ENCODE assay signal across 16 cellular contexts in genomic region chr13:32430018-32430747, GRCh38. TPM values are rescaled to one million over a fixed set of nuclear protein-coding genes. Genes with fewer than 3 reads are reported as not detected.
A peak's percentile ranks its signal among the peaks of the same experiment; 100 is the strongest.
DNase-seq lines count a peak whose midpoint lies in the region; ATAC-seq, FAIRE-seq and TF ChIP-seq lines count a peak whose summit lies in the region.
"Had no signal": no experiment of that assay in that cellular context is flagged by ENCODE, and none has a peak within 500 bp of the region (broad histone marks: within the 10 kb centered on the region; RNA-seq: fewer than 3 reads in every experiment).

No MANE protein-coding gene starts in this region.

- POLR2A ChIA-PET in activated CD4-positive, alpha-beta memory T cell treated with anti-CD3 and anti-CD28 coated beads for 36 hours (lab: Charles Lee) = interaction anchor here (0.5 kb wide), 1 partner anchor 80 kb away, joined by 3 read pairs; no protein-coding TSS in a partner anchor
- POLR2A ChIA-PET in activated CD4-positive, alpha-beta memory T cell treated with anti-CD3 and anti-CD28 coated beads, Interleukin-2, amount 10 ng/mL, durations not matched to agents 7 days and 5 days (lab: Charles Lee) = interaction anchor here (1.7 kb wide), 1 partner anchor 13 kb away, joined by 3 read pairs; no protein-coding TSS in a partner anchor
- POLR2A ChIA-PET in OCI-LY7 (lab: Charles Lee) = interaction anchor here (1.0 kb wide), 1 partner anchor 1731 kb away, joined by 4 read pairs; no protein-coding TSS in a partner anchor

- H3K27me3 Mint-ChIP-seq in activated CD4-positive, alpha-beta memory T cell treated with anti-CD3 and anti-CD28 coated beads for 36 hours = no peaks in the 10 kb centered on the region
- no peaks in the 10 kb centered on the region for H3K27me3 Mint-ChIP-seq in activated CD4-positive, alpha-beta memory T cell treated with anti-CD3 and anti-CD28 coated beads, Interleukin-2, amount 10 ng/mL, durations not matched to agents 7 days and 5 days
- H3K27me3 Mint-ChIP-seq in stimulated activated memory B cell treated with anti-CD40 and anti-IgM and Interleukin-4, amounts not matched to agents 10 μg/mL and 1 μg/mL and 100 μg/mL, for 72 hours = no peaks in the 10 kb centered on the region

- peaks cover 23% of the 10 kb centered on the region for H3K4me1 Mint-ChIP-seq in activated CD4-positive, alpha-beta memory T cell treated with anti-CD3 and anti-CD28 coated beads for 36 hours (ENCODE audit: low read depth)
- H3K4me1 Mint-ChIP-seq in activated CD4-positive, alpha-beta memory T cell treated with anti-CD3 and anti-CD28 coated beads, Interleukin-2, amount 10 ng/mL, durations not matched to agents 7 days and 5 days = peaks cover 30% of the 10 kb centered on the region
- H3K4me1 Mint-ChIP-seq in stimulated activated memory B cell treated with anti-CD40 and anti-IgM and Interleukin-4, amounts not matched to agents 10 μg/mL and 1 μg/mL and 100 μg/mL, for 72 hours = peaks cover 33% of the 10 kb centered on the region

- FAIRE-seq in bronchial epithelial cell (lab: Jason Lieb, UNC) = peak; percentile 86
- FAIRE-seq: colon, TTC549 had no signal

- no peak for DNase-seq in activated CD4-positive, alpha-beta memory T cell treated with anti-CD3 and anti-CD28 coated beads for 36 hours
- DNase-seq in activated CD4-positive, alpha-beta memory T cell treated with anti-CD3 and anti-CD28 coated beads, Interleukin-2, amount 10 ng/mL, durations not matched to agents 7 days and 5 days = no peak
- no peak for DNase-seq in OCI-LY7 (ENCODE audit: low spot score)
- DNase-seq in bronchial epithelial cell (ENCODE audit: low read depth) = no peak
- no peak for DNase-seq in right atrium auricular region (ENCODE audit: low spot score)
- DNase-seq in left ventricle myocardium inferior = no peak
- DNase-seq in NCI-H2227 (lab: John Stamatoyannopoulos, UW; ENCODE audit: unreplicated experiment) = no peak
- DNase-seq: activated CD8-positive, alpha-beta memory T cell treated with anti-CD3 and anti-CD28 coated beads, Interleukin-2, amount 50 U/mL, for 48 hours; heart right ventricle; left colon; SHP77 treated with DMSO at 0.1 percent for 48 hours had no signal

- H3K79me2 ChIP-seq in OCI-LY7 (ENCODE audit: insufficient read depth, low read depth, low read length) = peaks cover 6% of the 10 kb centered on the region; the same call in 1 of the 2 replicates

- H4K20me1 ChIP-seq in OCI-LY7 (ENCODE audit: insufficient read depth, low read length) = no peaks in the 10 kb centered on the region

- no peak overlapping the region for H3K27ac ChIP-seq in OCI-LY7 (ENCODE audit: low read depth, low read length, poor library complexity, severe bottlenecking)
- no peak overlapping the region for H3K27ac ChIP-seq in right atrium auricular region
- H3K27ac ChIP-seq in left ventricle myocardium inferior (replicated peaks) = no peak overlapping the region

- H3K9me2 ChIP-seq in OCI-LY7 (ENCODE audit: insufficient read depth, low read length) = no peaks in the 10 kb centered on the region

- peaks cover 13% of the 10 kb centered on the region for H3K36me3 Mint-ChIP-seq in activated CD4-positive, alpha-beta memory T cell treated with anti-CD3 and anti-CD28 coated beads for 36 hours
- peaks cover 20% of the 10 kb centered on the region for H3K36me3 Mint-ChIP-seq in activated CD4-positive, alpha-beta memory T cell treated with anti-CD3 and anti-CD28 coated beads, Interleukin-2, amount 10 ng/mL, durations not matched to agents 7 days and 5 days (ENCODE audit: low read depth)
- peaks cover 15% of the 10 kb centered on the region for H3K36me3 Mint-ChIP-seq in stimulated activated memory B cell treated with anti-CD40 and anti-IgM and Interleukin-4, amounts not matched to agents 10 μg/mL and 1 μg/mL and 100 μg/mL, for 72 hours

- H3K4me1 ChIP-seq in OCI-LY7 (ENCODE audit: insufficient read depth, low read length, poor library complexity, severe bottlenecking) (peaks cover 25% of the 10 kb centered on the region), right atrium auricular region (peaks cover 0 to 19% of the 10 kb centered on the region in 2 donors), left ventricle myocardium inferior (peaks cover 48% of the 10 kb centered on the region)

- no peaks in the 10 kb centered on the region for H3K9me3 Mint-ChIP-seq in activated CD4-positive, alpha-beta memory T cell treated with anti-CD3 and anti-CD28 coated beads for 36 hours
- H3K9me3 Mint-ChIP-seq in activated CD4-positive, alpha-beta memory T cell treated with anti-CD3 and anti-CD28 coated beads, Interleukin-2, amount 10 ng/mL, durations not matched to agents 7 days and 5 days = no peaks in the 10 kb centered on the region
- H3K9me3 Mint-ChIP-seq in stimulated activated memory B cell treated with anti-CD40 and anti-IgM and Interleukin-4, amounts not matched to agents 10 μg/mL and 1 μg/mL and 100 μg/mL, for 72 hours = no peaks in the 10 kb centered on the region
- H3K9me3 Mint-ChIP-seq: neural crest cell had no signal

- intact Hi-C loops in activated CD4-positive, alpha-beta memory T cell treated with anti-CD3 and anti-CD28 coated beads for 36 hours (cut with micrococcal nuclease) = no loop called here
- intact Hi-C loops in OCI-LY7 (cut with micrococcal nuclease; ENCODE audit: unreplicated experiment) (no loop called here), left ventricle myocardium inferior (cut with micrococcal nuclease) (no loop called here)

- ATAC-seq in stimulated activated memory B cell treated with anti-CD40 and anti-IgM and Interleukin-4, amounts not matched to agents 10 μg/mL and 1 μg/mL and 100 μg/mL, for 72 hours = no peak
- ATAC-seq: esophagus mucosa, heart right ventricle, left colon had no signal

- H3K4me3 Mint-ChIP-seq in activated CD4-positive, alpha-beta memory T cell treated with anti-CD3 and anti-CD28 coated beads for 36 hours = no peak overlapping the region
- no peak overlapping the region for H3K4me3 Mint-ChIP-seq in activated CD4-positive, alpha-beta memory T cell treated with anti-CD3 and anti-CD28 coated beads, Interleukin-2, amount 10 ng/mL, durations not matched to agents 7 days and 5 days
- H3K4me3 Mint-ChIP-seq in stimulated activated memory B cell treated with anti-CD40 and anti-IgM and Interleukin-4, amounts not matched to agents 10 μg/mL and 1 μg/mL and 100 μg/mL, for 72 hours = no peak overlapping the region
- H3K4me3 Mint-ChIP-seq: neural crest cell had no signal

- H3K4me3 ChIP-seq in OCI-LY7 (ENCODE audit: low read depth, low read length, poor library complexity, severe bottlenecking) (no peak overlapping the region), bronchial epithelial cell (ENCODE audit: low read depth, low read length) (no peak overlapping the region), right atrium auricular region (no peak overlapping the region), left ventricle myocardium inferior (no peak overlapping the region)
- H3K4me3 ChIP-seq: heart right ventricle had no signal

- peak overlapping the region; percentile 32 for H3K27ac Mint-ChIP-seq in activated CD4-positive, alpha-beta memory T cell treated with anti-CD3 and anti-CD28 coated beads for 36 hours
- H3K27ac Mint-ChIP-seq in activated CD4-positive, alpha-beta memory T cell treated with anti-CD3 and anti-CD28 coated beads, Interleukin-2, amount 10 ng/mL, durations not matched to agents 7 days and 5 days = no peak overlapping the region
- peak overlapping the region; percentile 100 for H3K27ac Mint-ChIP-seq in stimulated activated memory B cell treated with anti-CD40 and anti-IgM and Interleukin-4, amounts not matched to agents 10 μg/mL and 1 μg/mL and 100 μg/mL, for 72 hours

- H3K9me3 ChIP-seq in OCI-LY7 (ENCODE audit: low read length) (no peaks in the 10 kb centered on the region), right atrium auricular region (no peaks in the 10 kb centered on the region), left ventricle myocardium inferior (replicated peaks) (no peaks in the 10 kb centered on the region)
- H3K9me3 ChIP-seq: heart right ventricle had no signal

- peak overlapping the region; percentile 7; the same call in 1 of the 2 replicates for H2AFZ ChIP-seq in OCI-LY7 (ENCODE audit: low read length)

- no peak for TF ChIP-seq CTCF in OCI-LY7 (conservative IDR thresholded peaks at IDR 0.05; ENCODE audit: low read length)
- TF ChIP-seq CTCF in bronchial epithelial cell (IDR thresholded peaks at IDR 0.05; ENCODE audit: insufficient read depth, low read length, severe bottlenecking) = no peak
- TF ChIP-seq CTCF in right atrium auricular region (IDR thresholded peaks at IDR 0.05) = no peak
- no peak for TF ChIP-seq CTCF in left ventricle myocardium inferior (IDR thresholded peaks at IDR 0.05; ENCODE audit: borderline replicate concordance)

- H3K4me2 ChIP-seq in OCI-LY7 (ENCODE audit: low read length) = no peak overlapping the region

- H3K36me3 ChIP-seq in OCI-LY7 (ENCODE audit: insufficient read depth, low read length) = no peaks in the 10 kb centered on the region
- peaks cover 2% of the 10 kb centered on the region for H3K36me3 ChIP-seq in bronchial epithelial cell (ENCODE audit: control insufficient read depth, insufficient read depth, low read length)
- H3K36me3 ChIP-seq in right atrium auricular region = peaks cover 11% of the 10 kb centered on the region
- peaks cover 21% of the 10 kb centered on the region for H3K36me3 ChIP-seq in left ventricle myocardium inferior

- CTCF ChIA-PET in activated CD4-positive, alpha-beta memory T cell treated with anti-CD3 and anti-CD28 coated beads for 36 hours (lab: Charles Lee) = interaction anchor here (1.0 kb wide), 1 partner anchor 151 kb away, joined by 3 read pairs; no protein-coding TSS in a partner anchor
- CTCF ChIA-PET in activated CD4-positive, alpha-beta memory T cell treated with anti-CD3 and anti-CD28 coated beads, Interleukin-2, amount 10 ng/mL, durations not matched to agents 7 days and 5 days (lab: Charles Lee) = no interaction called here
- CTCF ChIA-PET in OCI-LY7 (lab: Charles Lee; ENCODE audit: unreplicated experiment) = no interaction called here

- H3K27me3 ChIP-seq in bronchial epithelial cell (ENCODE audit: control insufficient read depth, insufficient read depth, low read length) (no peaks in the 10 kb centered on the region), right atrium auricular region (no peaks in the 10 kb centered on the region), left ventricle myocardium inferior (ENCODE audit: low read depth) (no peaks in the 10 kb centered on the region)
- H3K27me3 ChIP-seq: heart right ventricle had no signal

- BruUV-seq in OCI-LY7 (replicated peaks; lab: Mats Ljungman, UMichigan) = no TSS peak

RNA-seq across cellular contexts. Expression of gene N4BP2L1, which starts 2.3 kb away (rescaled TPM):
- total RNA-seq in activated CD4-positive, alpha-beta memory T cell treated with anti-CD3 and anti-CD28 coated beads for 36 hours = 10 to 100 TPM; 22.1 to 24.0 TPM
- 10 to 100 TPM; 29.9 to 33.8 TPM for total RNA-seq in activated CD4-positive, alpha-beta memory T cell treated with anti-CD3 and anti-CD28 coated beads, Interleukin-2, amount 10 ng/mL, durations not matched to agents 7 days and 5 days
- total RNA-seq in OCI-LY7 (2014; rRNA removed; shearing (Covaris generic)) = 12.8 and 14.6 TPM in 2 replicates
- total RNA-seq in OCI-LY7 (2022) (7.9 and 13.5 TPM in 2 replicates), bronchial epithelial cell (0.79 and 1.5 TPM in 2 replicates), right atrium auricular region (1 to 10 TPM; 3.4 to 5.7 TPM), left ventricle myocardium inferior (4.6 TPM)
